In the genomic region with DNA sequence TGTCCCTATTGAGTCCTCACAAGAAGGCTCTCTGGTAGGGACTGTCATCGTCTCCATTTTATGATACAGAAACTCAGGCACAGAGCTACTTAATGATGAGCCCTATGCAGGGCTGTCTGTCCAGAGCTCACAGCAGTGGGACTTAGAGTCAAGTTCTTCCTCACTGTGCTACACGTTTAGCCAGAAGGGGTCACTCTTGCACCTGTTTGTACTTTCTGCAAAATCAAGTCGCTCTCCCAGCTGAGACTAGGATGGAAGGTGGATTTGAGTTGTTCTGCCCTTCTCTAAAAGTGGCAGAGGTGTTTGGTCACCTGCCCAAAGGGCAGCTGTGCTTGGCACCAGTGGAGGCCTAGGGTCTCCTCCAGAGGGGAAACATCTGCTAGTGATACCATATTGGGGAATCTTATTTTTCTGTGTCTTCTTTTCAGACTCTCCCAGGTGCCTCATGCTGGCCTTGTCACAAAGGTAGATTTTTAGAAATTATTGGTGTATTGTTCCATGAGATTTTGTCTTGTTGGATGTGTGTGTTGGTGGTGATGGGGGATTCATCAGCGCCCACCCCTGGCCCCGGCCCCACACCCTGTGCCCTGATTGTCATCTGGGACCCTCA, we compare ENCODE assay signal across 8 cellular contexts.
A peak's percentile ranks its signal among the peaks of the same experiment; 100 is the strongest.
DNase-seq lines count a peak whose midpoint lies in the region.

No MANE protein-coding gene starts in this region.

- no peak overlapping the region for H3K4me3 ChIP-seq in MG63

- peak; percentile 16 for DNase-seq in NK-92 treated with Interleukin-12 subunit alpha and Interleukin-12 subunit beta, amount 100 ng/mL, for 24 hours (lab: John Stamatoyannopoulos, UW)
- DNase-seq in NK-92 (lab: John Stamatoyannopoulos, UW; ENCODE audit: unreplicated experiment) (no peak), MG63 (peak; percentile 32), SKM-1 treated with dmso at 0.1 percent for 144 hours (lab: John Stamatoyannopoulos, UW; ENCODE audit: unreplicated experiment) (peak; percentile 57), astrocyte of the hippocampus (ENCODE audit: low read depth, low spot score) (peak; percentile 91), hippocampal formation (lab: John Stamatoyannopoulos, UW) (peak; percentile 12 to 29), GOT3 (lab: John Stamatoyannopoulos, UW) (no peak)
- peak; percentile 31 for DNase-seq in stimulated activated CD4-positive, alpha-beta T cell treated with anti-CD3 and anti-CD28 coated beads, Interleukin-12 subunit alpha, Interleukin-12 subunit beta, amount 100 ng/mL, for 4 hours

- no peaks in the 10 kb centered on the region for H3K9me3 ChIP-seq in MG63

- H3K27me3 ChIP-seq in MG63, result no peaks in the 10 kb centered on the region

- no peaks in the 10 kb centered on the region for H3K36me3 ChIP-seq in MG63

Comparison
In these comparisons a context has a peak if more than half of its experiments do, and no peak if none do; other contexts are left out.
1. DNase-seq: peak in NK-92 treated with Interleukin-12 subunit alpha and Interleukin-12 subunit beta, amount 100 ng/mL, for 24 hours (single experiment), MG63 (single experiment), SKM-1 treated with dmso at 0.1 percent for 144 hours (single experiment), astrocyte of the hippocampus (single experiment), hippocampal formation (2 of 2) and stimulated activated CD4-positive, alpha-beta T cell treated with anti-CD3 and anti-CD28 coated beads, Interleukin-12 subunit alpha, Interleukin-12 subunit beta, amount 100 ng/mL, for 4 hours (single experiment); none in NK-92 (single experiment) and GOT3 (single experiment).